ENCODE assay signal across 33 cellular contexts in genomic region chr5:166962470-166962869, GRCh38. TPM values are rescaled to one million over a fixed set of nuclear protein-coding genes. Genes with fewer than 3 reads are reported as not detected.
DNase-seq lines count a peak whose midpoint lies in the region; ATAC-seq and TF ChIP-seq lines count a peak whose summit lies in the region.
"Had no signal": no experiment of that assay in that cellular context is flagged by ENCODE, and none has a peak within 500 bp of the region (broad histone marks: within the 10 kb centered on the region; RNA-seq: fewer than 3 reads in every experiment).

No MANE protein-coding gene starts in this region.

- no peaks in the 10 kb centered on the region for H3K9me3 ChIP-seq in smooth muscle cell (replicated peaks; ENCODE audit: low read depth)
- H3K9me3 ChIP-seq: adrenal gland, ovary, upper lobe of right lung had no signal

- H3K4me2 ChIP-seq in smooth muscle cell: peak overlapping the region; percentile 57

- no peak overlapping the region for H3K9ac ChIP-seq in smooth muscle cell (ENCODE audit: low read depth)

- H3K79me2 ChIP-seq in smooth muscle cell (ENCODE audit: low read depth): no peaks in the 10 kb centered on the region

- DNase-seq in astrocyte of the hippocampus (ENCODE audit: low read depth, low spot score): peak; percentile 73
- peak; percentile 40 for DNase-seq in Right ventricle myocardium superior
- DNase-seq in iris pigment epithelial cell (ENCODE audit: low read depth): peak; percentile 19
- DNase-seq in smooth muscle cell (lab: John Stamatoyannopoulos, UW; ENCODE audit: unreplicated experiment): no peak
- DNase-seq in GM03348 (ENCODE audit: low spot score): no peak
- DNase-seq: activated CD4-positive, alpha-beta memory T cell treated with anti-CD3 and anti-CD28 coated beads, Interleukin-2, amount 10 ng/mL, durations not matched to agents 7 days and 5 days; activated CD4-positive, CD25-positive, alpha-beta regulatory T cell treated with anti-CD3 and anti-CD28 coated beads, Interleukin-2, amount 50 U/mL, for 72 hours; activated CD8-positive, alpha-beta memory T cell treated with anti-CD3 and anti-CD28 coated beads, Interleukin-2, amount 50 U/mL, for 48 hours; activated naive CD4-positive, alpha-beta T cell treated with anti-CD3 and anti-CD28 coated beads, Interleukin-2, amount 10 ng/mL, durations not matched to agents 7 days and 5 days; adrenal gland; DMS79; effector CD8-positive, alpha-beta T cell; GF-D8; NCI-H1048; NCI-H1694 treated with DMSO at 0.1 percent for 48 hours; NCI-H2171 treated with DMSO at 0.1 percent for 48 hours; NCI-H510A treated with DMSO at 0.1 percent for 48 hours; ovary; retina; SHP77; stimulated activated CD4-positive, alpha-beta T cell treated with anti-CD3 and anti-CD28 coated beads, Interleukin-1b, Interleukin-23, amount 100 ng/mL, for 48 hours; stimulated activated naive CD4-positive, alpha-beta T cell treated with Interleukin-2 at 50 U/mL for 16 hours; T-helper 17 cell; upper lobe of right lung had no signal

- peak overlapping the region; percentile 11 for H2AFZ ChIP-seq in smooth muscle cell (ENCODE audit: low read depth)

- intact Hi-C loops in Right ventricle myocardium superior (cut with DNase I): no loop called here

- H3K36me3 ChIP-seq in smooth muscle cell (ENCODE audit: low read depth): no peaks in the 10 kb centered on the region
- H3K36me3 ChIP-seq: adrenal gland, ovary, upper lobe of right lung had no signal

- no peak overlapping the region for H3K27ac ChIP-seq in smooth muscle cell (ENCODE audit: low read depth)
- H3K27ac ChIP-seq: adrenal gland, C4-2B, coronary artery, epithelial cell of prostate, ovary, upper lobe of right lung had no signal

- no peak overlapping the region for H3K4me3 ChIP-seq in smooth muscle cell
- H3K4me3 ChIP-seq: adrenal gland, coronary artery, ovary, upper lobe of right lung had no signal

- no peaks in the 10 kb centered on the region for H3F3A ChIP-seq in smooth muscle cell (ENCODE audit: low read depth)

- H3K4me1 ChIP-seq in smooth muscle cell (ENCODE audit: low read depth): no peaks in the 10 kb centered on the region
- H3K4me1 ChIP-seq: adrenal gland, upper lobe of right lung had no signal

- TF ChIP-seq CTCF in smooth muscle cell (IDR thresholded peaks at IDR 0.05; ENCODE audit: borderline replicate concordance, insufficient read depth, poor library complexity, severe bottlenecking): no peak

- no peaks in the 10 kb centered on the region for H4K20me1 ChIP-seq in smooth muscle cell (ENCODE audit: low read depth)

- WGBS in smooth muscle cell (ENCODE audit: low lambda C conversion rate): 33% methylated on average over 9 of the region's 9 CpGs

- peak; percentile 95 for ATAC-seq in Right ventricle myocardium superior (ENCODE audit: poor library complexity)
- no peak for ATAC-seq in HG03025 (IDR thresholded peaks at IDR 0.05; ENCODE audit: low FRiP score, unreplicated experiment)
- ATAC-seq in HG03039 (IDR thresholded peaks at IDR 0.05; ENCODE audit: unreplicated experiment): no peak
- ATAC-seq: activated T-helper 17 cell treated with anti-CD3 and anti-CD28 coated beads, Interleukin-2, amount 50 U/mL, for 72 hours; natural killer cell treated with Interleukin-12 subunit alpha and Interleukin-12 subunit beta and Interleukin-15 and Interleukin-18, amount 100 ng/mL, for 72 hours; T-helper 17 cell; upper lobe of right lung had no signal

- no peaks in the 10 kb centered on the region for H3K27me3 ChIP-seq in smooth muscle cell (ENCODE audit: low read depth)
- H3K27me3 ChIP-seq: adrenal gland, ovary, upper lobe of right lung had no signal

RNA-seq across cellular contexts. Expression of gene TENM2, which starts 16.4 kb away (rescaled TPM):
- total RNA-seq in Right ventricle myocardium superior (166 TPM), smooth muscle cell (1.7 and 3.8 TPM in 2 replicates)
- 1.3 and 2.3 TPM in 2 replicates for polyA plus RNA-seq in smooth muscle cell
- total RNA-seq: activated CD4-positive, alpha-beta memory T cell treated with anti-CD3 and anti-CD28 coated beads, Interleukin-2, amount 10 ng/mL, durations not matched to agents 7 days and 5 days; HT-29; natural killer cell treated with Interleukin-12 subunit alpha and Interleukin-12 subunit beta and Interleukin-15 and Interleukin-18, amount 100 ng/mL, for 72 hours; T-helper 17 cell had no signal
- polyA plus RNA-seq: IgD-negative memory B cell had no signal

Comparison
In these comparisons a context has a peak if more than half of its experiments do, and no peak if none do; other contexts are left out.
1. DNase-seq: peak in astrocyte of the hippocampus (single experiment), Right ventricle myocardium superior (single experiment) and iris pigment epithelial cell (single experiment); none in smooth muscle cell (single experiment) and GM03348 (single experiment).
2. RNA of gene TENM2, which starts 16.4 kb away (total RNA-seq): 166 TPM in Right ventricle myocardium superior (single experiment); 1.7 to 3.8 TPM in smooth muscle cell; every median in the first group is over 10 times any median in the second.